Comparison of ENCODE assay signal across 8 cellular contexts in the genomic region with DNA sequence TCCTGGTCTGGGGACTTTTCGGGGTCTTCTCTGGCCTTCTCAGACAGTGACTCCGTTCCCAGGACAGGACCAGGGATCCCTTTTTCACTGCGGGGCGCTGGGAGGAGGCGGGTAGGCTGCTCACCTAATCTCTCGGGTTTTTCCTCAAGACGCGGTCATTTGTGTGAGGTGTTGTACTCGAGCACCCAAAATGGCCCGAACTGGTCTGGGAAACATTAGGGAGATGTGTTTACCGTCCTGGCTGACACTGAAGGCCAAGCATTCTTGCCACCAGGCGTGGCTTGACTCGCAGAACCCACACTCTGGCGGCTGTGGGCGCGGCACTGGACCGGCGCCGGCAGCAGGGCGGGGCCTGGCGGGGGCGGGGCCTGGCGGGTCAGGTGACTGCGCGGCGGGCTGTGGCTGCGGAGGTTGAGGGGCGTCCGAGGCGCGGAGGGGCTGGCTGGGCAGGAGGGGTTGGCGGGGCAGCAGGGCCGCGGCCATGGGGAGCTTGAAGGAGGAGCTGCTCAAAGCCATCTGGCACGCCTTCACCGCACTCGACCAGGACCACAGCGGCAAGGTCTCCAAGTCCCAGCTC. TPM values are rescaled to one million over a fixed set of nuclear protein-coding genes. Genes with fewer than 3 reads are reported as not detected.
DNase-seq lines count a peak whose midpoint lies in the region; ATAC-seq and TF ChIP-seq lines count a peak whose summit lies in the region.

TSS of gene SWAP70 (plus strand) at position 379 of the 577 bp plus-strand sequence. CDS start at position 482, 103 bp downstream.

- H3K4me1 Mint-ChIP-seq in MCF 10A (ENCODE audit: insufficient read depth, unreplicated experiment) = peaks cover 6% of the 10 kb centered on the region

- H3K9me3 ChIP-seq in iPS-18c (ENCODE audit: control insufficient read depth, insufficient read depth, low read length) = no peaks in the 10 kb centered on the region

- H3K36me3 Mint-ChIP-seq in MCF 10A (ENCODE audit: insufficient read depth, unreplicated experiment) = no peaks in the 10 kb centered on the region

- in situ Hi-C loops in GM13976 (cut with MboI; ENCODE audit: low sequenced_read_pairs, unreplicated experiment) = no loop called here

- H3K27ac ChIP-seq in skin epidermis = peak within 1 kb of the TSS; percentile 75 to 99 (median 95)

- POLR2A ChIA-PET in MCF 10A (lab: Yijun Ruan, JAX) = interaction anchor here (0.6 to 1.9 kb wide), 18 partner anchors 9 to 639 kb away, joined by 3 to 13 read pairs (median 6); no protein-coding TSS in a partner anchor

- no peaks in the 10 kb centered on the region for H3K9me3 Mint-ChIP-seq in MCF 10A (ENCODE audit: unreplicated experiment)

- BruUV-seq in MCF 10A (replicated peaks; lab: Mats Ljungman, UMichigan) = no TSS peak

- peak within 1 kb of the TSS; percentile 91 for H3K4me3 Mint-ChIP-seq in MCF 10A (ENCODE audit: unreplicated experiment)

- H3K27me3 Mint-ChIP-seq in MCF 10A (ENCODE audit: insufficient read depth, unreplicated experiment) = no peaks in the 10 kb centered on the region

- DNase-seq in GM13976 (ENCODE audit: low spot score) (peak; percentile 92), NCI-H128 (lab: John Stamatoyannopoulos, UW; ENCODE audit: unreplicated experiment) (peak; percentile 26), UCSD-AML1 (lab: John Stamatoyannopoulos, UW; ENCODE audit: unreplicated experiment) (peak; percentile 84), MCF 10A (ENCODE audit: unreplicated experiment) (peak; percentile 75), cortex of kidney (lab: John Stamatoyannopoulos, UW) (no peak)

- peak within 1 kb of the TSS; percentile 88 for H3K27ac Mint-ChIP-seq in MCF 10A (ENCODE audit: low read depth, unreplicated experiment)

- CTCF ChIA-PET in MCF 10A (lab: Yijun Ruan, JAX) = interaction anchor here (0.5 to 1.9 kb wide), 3 partner anchors 51 to 871 kb away, joined by 3 to 6 read pairs (median 5); no protein-coding TSS in a partner anchor

- peak within 1 kb of the TSS; percentile 95 for H3K4me3 ChIP-seq in iPS-18c (ENCODE audit: insufficient read depth, low read depth, low read length)
- peak within 1 kb of the TSS; percentile 50 to 95 (median 94) for H3K4me3 ChIP-seq in skin epidermis

- no peak for TF ChIP-seq CTCF in GM13976 (IDR thresholded peaks at IDR 0.05; ENCODE audit: borderline replicate concordance, control extremely low read depth, extremely low read depth, insufficient read depth, missing control alignments)
- TF ChIP-seq CTCF in MCF 10A (IDR thresholded peaks at IDR 0.05; ENCODE audit: unreplicated experiment) = peak; percentile 33

- intact Hi-C loops in MCF 10A (cut with micrococcal nuclease) = loop anchor here (1.0 kb wide), 1 partner anchor 85 kb away; no protein-coding TSS in a partner anchor

- ATAC-seq in HG02588 (IDR thresholded peaks at IDR 0.05; ENCODE audit: unreplicated experiment) = peak; percentile 84

RNA-seq across cellular contexts. Expression of gene SWAP70, which starts in this region (rescaled TPM):
- 13.0 and 24.2 TPM in 2 replicates for total RNA-seq in MCF 10A (2022)
